Comparison of ENCODE assay signal across 9 cellular contexts in genomic region chr20:51500311-51500710, GRCh38. TPM values are rescaled to one million over a fixed set of nuclear protein-coding genes. Genes with fewer than 3 reads are reported as not detected.
DNase-seq lines count a peak whose midpoint lies in the region; ATAC-seq and TF ChIP-seq lines count a peak whose summit lies in the region.
"Had no signal": no experiment of that assay in that cellular context is flagged by ENCODE, and none has a peak within 500 bp of the region (broad histone marks: within the 10 kb centered on the region; RNA-seq: fewer than 3 reads in every experiment).

No MANE protein-coding gene starts in this region.

- no peak for TF ChIP-seq CTCF in spleen (IDR thresholded peaks at IDR 0.05 in 8 of 11, conservative IDR thresholded peaks at IDR 0.05 in 3 of 11)
- TF ChIP-seq CTCF in prostate gland (IDR thresholded peaks at IDR 0.05), result no peak

- in situ Hi-C loops in G401 (cut with HindIII; ENCODE audit: low sequenced_read_pairs), result no loop called here

- H3K36me3 ChIP-seq in spleen, result peaks cover 0 to 6% (median 0%) of the 10 kb centered on the region in 6 donors
- H3K36me3 ChIP-seq in prostate gland, result no peaks in the 10 kb centered on the region

- no peak for TF ChIP-seq POLR2A in spleen (IDR thresholded peaks at IDR 0.05)
- no peak for TF ChIP-seq POLR2A in prostate gland (IDR thresholded peaks at IDR 0.05)

- H3K27me3 ChIP-seq in spleen (replicated peaks in 1 of 7) (no peaks in the 10 kb centered on the region), prostate gland (replicated peaks; ENCODE audit: insufficient read depth) (no peaks in the 10 kb centered on the region)

- peaks cover 39 to 98% (median 71%) of the 10 kb centered on the region in 6 donors for H3K4me1 ChIP-seq in spleen
- no peaks in the 10 kb centered on the region for H3K4me1 ChIP-seq in prostate gland (replicated peaks)

- H3K4me1 Mint-ChIP-seq in activated CD8-positive, alpha-beta T cell treated with anti-CD3 and anti-CD28 coated beads, Interleukin-2, amount 10 ng/mL, durations not matched to agents 7 days and 5 days (ENCODE audit: low read depth), result peaks cover 88% of the 10 kb centered on the region

- intact Hi-C loops in spleen (cut with DNase I; ENCODE audit: low total_unique reads) (no loop called here), prostate gland (cut with DNase I) (no loop called here)

- CTCF ChIA-PET in activated CD8-positive, alpha-beta T cell treated with anti-CD3 and anti-CD28 coated beads, Interleukin-2, amount 10 ng/mL, durations not matched to agents 7 days and 5 days (lab: Charles Lee), result interaction anchor here (0.6 to 3.1 kb wide), 8 partner anchors 13 to 706 kb away, joined by 3 to 16 read pairs (median 6); partner anchors contain the start of gene NFATC2

- no peaks in the 10 kb centered on the region for H3K9me3 ChIP-seq in spleen
- H3K9me3 ChIP-seq in prostate gland, result no peaks in the 10 kb centered on the region

- 8 to 29% (median 23%) methylated on average over 2 to 3 of the region's 3 CpGs for WGBS in spleen, 5 donors
- WGBS in prostate gland, result 38% methylated on average over 2 of the region's 3 CpGs

- no peak overlapping the region for H3K4me3 Mint-ChIP-seq in activated CD8-positive, alpha-beta T cell treated with anti-CD3 and anti-CD28 coated beads, Interleukin-2, amount 10 ng/mL, durations not matched to agents 7 days and 5 days

- DNase-seq in AML-193 (lab: John Stamatoyannopoulos, UW) (peak; percentile 12 to 40), spleen (peak; percentile 72), G401 (ENCODE audit: low spot score) (no peak), prostate gland (ENCODE audit: low spot score) (no peak)
- peak; percentile 81 for DNase-seq in activated CD8-positive, alpha-beta T cell treated with anti-CD3 and anti-CD28 coated beads, Interleukin-2, amount 10 ng/mL, durations not matched to agents 7 days and 5 days
- DNase-seq: DND-41 had no signal

- ATAC-seq in GM19397 (IDR thresholded peaks at IDR 0.05; ENCODE audit: unreplicated experiment), result peak; percentile 50
- peak; percentile 83 for ATAC-seq in HG03520 (IDR thresholded peaks at IDR 0.05; ENCODE audit: unreplicated experiment)
- ATAC-seq in activated CD8-positive, alpha-beta T cell treated with anti-CD3 and anti-CD28 coated beads, Interleukin-2, amount 10 ng/mL, durations not matched to agents 7 days and 5 days, result peak; percentile 89
- no peak for ATAC-seq in HG03571 (IDR thresholded peaks at IDR 0.05; ENCODE audit: unreplicated experiment)

- H3K27me3 Mint-ChIP-seq in activated CD8-positive, alpha-beta T cell treated with anti-CD3 and anti-CD28 coated beads, Interleukin-2, amount 10 ng/mL, durations not matched to agents 7 days and 5 days (ENCODE audit: low read depth), result no peaks in the 10 kb centered on the region

- H3K4me3 ChIP-seq in spleen (no peak overlapping the region), prostate gland (no peak overlapping the region)

- no peaks in the 10 kb centered on the region for H3K9me3 Mint-ChIP-seq in activated CD8-positive, alpha-beta T cell treated with anti-CD3 and anti-CD28 coated beads, Interleukin-2, amount 10 ng/mL, durations not matched to agents 7 days and 5 days (ENCODE audit: insufficient read depth)

- peaks cover 64% of the 10 kb centered on the region for H3K36me3 Mint-ChIP-seq in activated CD8-positive, alpha-beta T cell treated with anti-CD3 and anti-CD28 coated beads, Interleukin-2, amount 10 ng/mL, durations not matched to agents 7 days and 5 days (ENCODE audit: low read depth)

- POLR2A ChIA-PET in activated CD8-positive, alpha-beta T cell treated with anti-CD3 and anti-CD28 coated beads, Interleukin-2, amount 10 ng/mL, durations not matched to agents 7 days and 5 days (lab: Charles Lee), result interaction anchor here (0.6 to 2.7 kb wide), 5 partner anchors 12 to 96 kb away, joined by 3 to 10 read pairs (median 3); no protein-coding TSS in a partner anchor

- H3K27ac ChIP-seq in spleen, result peak overlapping the region in 7 of 8 donors; percentile 22 to 74 (median 57)
- H3K27ac ChIP-seq in prostate gland, result no peak overlapping the region

- peak overlapping the region; percentile 73 for H3K27ac Mint-ChIP-seq in activated CD8-positive, alpha-beta T cell treated with anti-CD3 and anti-CD28 coated beads, Interleukin-2, amount 10 ng/mL, durations not matched to agents 7 days and 5 days

RNA-seq across cellular contexts. Expression of gene NFATC2, which starts 42.2 kb away (rescaled TPM):
- total RNA-seq in activated CD8-positive, alpha-beta T cell treated with anti-CD3 and anti-CD28 coated beads, Interleukin-2, amount 10 ng/mL, durations not matched to agents 7 days and 5 days, result 10 to 100 TPM; 53.5 to 55.8 TPM
- total RNA-seq in spleen (10 to 100 TPM; 28.0 to 42.9 (median 38.7) TPM), prostate gland (1 to 10 TPM; 4.3 to 8.4 TPM)
- polyA plus RNA-seq in spleen, result 1 to 10 TPM; 6.5 to 9.1 (median 6.8) TPM
- 0.12 and 0.95 TPM in 2 replicates for total RNA-seq in G401 (2014; rRNA removed; shearing (Covaris generic))

Comparison
In these comparisons a context has a peak if more than half of its experiments do, and no peak if none do; other contexts are left out.
1. DNase-seq: peak in AML-193 (2 of 2), activated CD8-positive, alpha-beta T cell treated with anti-CD3 and anti-CD28 coated beads, Interleukin-2, amount 10 ng/mL, durations not matched to agents 7 days and 5 days (single experiment) and spleen (single experiment); none in G401 (single experiment) and prostate gland (single experiment).
2. H3K27ac ChIP-seq: peak in spleen (7 of 8); none in prostate gland (0 of 2).